Comparison of ENCODE assay signal across 10 cellular contexts in genomic region chr12:109739747-109740693, GRCh38. TPM values are rescaled to one million over a fixed set of nuclear protein-coding genes. Genes with fewer than 3 reads are reported as not detected.
DNase-seq lines count a peak whose midpoint lies in the region; TF ChIP-seq lines count a peak whose summit lies in the region.
"Had no signal": no experiment of that assay in that cellular context is flagged by ENCODE, and none has a peak within 500 bp of the region (broad histone marks: within the 10 kb centered on the region; RNA-seq: fewer than 3 reads in every experiment).

No MANE protein-coding gene starts in this region.

- DNase-seq in ELF-1 (ENCODE audit: low read depth, low spot score) = peak; percentile 56
- peak in 73 of 76 experiments; percentile 20 to 93 (median 73) for DNase-seq in HUDEP-2 (lab: John Stamatoyannopoulos, UW; ENCODE audit: unreplicated experiment in 76 of 76)
- DNase-seq in dorsolateral prefrontal cortex = peak in 7 of 10 donors; percentile 13 to 36 (median 18)
- DNase-seq in neural crest cell (ENCODE audit: low read depth, low spot score) = no peak
- no peak for DNase-seq in NCI-H2196 (lab: John Stamatoyannopoulos, UW; ENCODE audit: unreplicated experiment)
- DNase-seq in stimulated activated naive CD4-positive, alpha-beta T cell (lab: John Stamatoyannopoulos, UW) = no peak
- no peak for DNase-seq in COLO829 (ENCODE audit: low spot score)
- DNase-seq: cerebellar nuclear complex, NCI-H1436 treated with DMSO at 0.1 percent for 48 hours had no signal

- H3K27me3 ChIP-seq in dorsolateral prefrontal cortex = no peaks in the 10 kb centered on the region

- H3K9me3 Mint-ChIP-seq in neural crest cell = no peaks in the 10 kb centered on the region

- TF ChIP-seq CTCF in dorsolateral prefrontal cortex (IDR thresholded peaks at IDR 0.05 in 54 of 56, conservative IDR thresholded peaks at IDR 0.05 in 2 of 56; ENCODE audit: low read depth in 1 of 56, partially characterized antibody in 56 of 56) (peak in 7 of 56 donors; percentile 10 to 28 (median 16)), neural crest cell (conservative IDR thresholded peaks at IDR 0.05) (peak; percentile 46)

- H3K4me3 Mint-ChIP-seq in neural crest cell = no peak overlapping the region

- no peaks in the 10 kb centered on the region for H3K36me3 Mint-ChIP-seq in neural crest cell (ENCODE audit: low read depth)

- H3K4me1 Mint-ChIP-seq in neural crest cell = peaks cover 33% of the 10 kb centered on the region

- intact Hi-C loops in dorsolateral prefrontal cortex (cut with DNase I) = no loop called here

- peak overlapping the region in 30 of 59 donors; percentile 1 to 63 (median 40) for H3K27ac ChIP-seq in dorsolateral prefrontal cortex
- H3K27ac ChIP-seq: tibial nerve had no signal

- H3K4me3 ChIP-seq in dorsolateral prefrontal cortex = no peak overlapping the region
- H3K4me3 ChIP-seq: tibial nerve had no signal

- H3K27me3 Mint-ChIP-seq in neural crest cell (ENCODE audit: low read depth) = peaks cover 8% of the 10 kb centered on the region

- no peak overlapping the region for H3K27ac Mint-ChIP-seq in neural crest cell (ENCODE audit: unreplicated experiment)

RNA-seq across cellular contexts. Expression of gene FAM222A, which starts 26.4 kb away (rescaled TPM):
- total RNA-seq in dorsolateral prefrontal cortex (10 to 100 TPM; 10.4 to 85.9 (median 23.1) TPM), neural crest cell (12.5 and 13.9 TPM in 2 replicates)

Comparison
In these comparisons a context has a peak if more than half of its experiments do, and no peak if none do; other contexts are left out.
1. DNase-seq: peak in ELF-1 (single experiment), HUDEP-2 (73 of 76) and dorsolateral prefrontal cortex (7 of 10); none in neural crest cell (single experiment), NCI-H2196 (single experiment), stimulated activated naive CD4-positive, alpha-beta T cell (0 of 6) and COLO829 (single experiment).